ENCODE assay signal across 1 cellular context in the genomic region with DNA sequence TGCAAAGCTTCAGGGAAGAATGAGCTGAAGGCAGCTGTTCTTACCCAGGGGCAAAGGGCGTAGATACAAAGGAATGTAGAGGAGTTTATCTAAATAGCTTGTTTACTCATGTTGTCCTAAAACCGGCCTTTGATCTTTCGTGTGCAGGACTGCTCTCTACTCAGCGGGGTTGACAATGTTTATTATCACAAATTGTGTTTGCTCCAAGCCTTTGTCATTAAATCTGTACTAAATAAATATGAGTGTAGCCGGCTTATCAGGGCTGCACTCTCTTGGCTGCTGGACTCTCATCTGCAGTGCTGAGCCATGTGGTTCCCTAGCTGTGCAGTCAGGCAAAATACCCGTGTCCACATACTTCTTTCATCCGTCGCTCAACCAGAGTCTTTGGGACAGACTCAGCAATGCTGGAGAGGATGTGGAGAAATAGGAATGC.
TF ChIP-seq lines count a peak whose summit lies in the region.

No MANE protein-coding gene starts in this region.

TF ChIP-seq in HepG2, 621 proteins besides CTCF, POLR2A, EP300 and RAD21 (continued from another document and continues in another):
- TF ChIP-seq, protein P1, sequence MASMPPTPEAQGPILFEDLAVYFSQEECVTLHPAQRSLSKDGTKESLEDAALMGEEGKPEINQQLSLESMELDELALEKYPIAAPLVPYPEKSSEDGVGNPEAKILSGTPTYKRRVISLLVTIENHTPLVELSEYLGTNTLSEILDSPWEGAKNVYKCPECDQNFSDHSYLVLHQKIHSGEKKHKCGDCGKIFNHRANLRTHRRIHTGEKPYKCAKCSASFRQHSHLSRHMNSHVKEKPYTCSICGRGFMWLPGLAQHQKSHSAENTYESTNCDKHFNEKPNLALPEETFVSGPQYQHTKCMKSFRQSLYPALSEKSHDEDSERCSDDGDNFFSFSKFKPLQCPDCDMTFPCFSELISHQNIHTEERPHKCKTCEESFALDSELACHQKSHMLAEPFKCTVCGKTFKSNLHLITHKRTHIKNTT (CRISPR knock-in tag; IDR thresholded peaks at IDR 0.05) = no peak
- TF ChIP-seq FOXA3 (CRISPR knock-in tag; IDR thresholded peaks at IDR 0.05) = peak; percentile 96
- no peak for TF ChIP-seq KAT2B (IDR thresholded peaks at IDR 0.05; ENCODE audit: borderline replicate concordance, low read depth, low read length)
- peak; percentile 69 for TF ChIP-seq MAX (IDR thresholded peaks at IDR 0.05)
- peak; percentile 35; the same call in 1 of the 2 replicates for TF ChIP-seq ZNF205 (CRISPR knock-in tag; IDR thresholded peaks at IDR 0.05)
- 0 out of 2 replicates have a peak, but pooled peaks have one; percentile 25 for TF ChIP-seq RFXAP (CRISPR knock-in tag; IDR thresholded peaks at IDR 0.05; ENCODE audit: borderline replicate concordance)
- peak; percentile 39; the same call in 1 of the 2 replicates for TF ChIP-seq THAP11 (CRISPR knock-in tag; IDR thresholded peaks at IDR 0.05)
- TF ChIP-seq SNRNP70 (IDR thresholded peaks at IDR 0.05; ENCODE audit: low read depth, low read length) = no peak
- TF ChIP-seq ZNF274 (CRISPR knock-in tag; IDR thresholded peaks at IDR 0.05) = no peak
- peak; percentile 96 for TF ChIP-seq HMG20A (CRISPR knock-in tag; IDR thresholded peaks at IDR 0.05; ENCODE audit: borderline replicate concordance)
- no peak for TF ChIP-seq SALL2 (CRISPR knock-in tag; IDR thresholded peaks at IDR 0.05)
- TF ChIP-seq JUNB (CRISPR knock-in tag; IDR thresholded peaks at IDR 0.05; ENCODE audit: borderline replicate concordance) = peak; percentile 49; the same call in 1 of the 2 replicates
- TF ChIP-seq ZNF775 (CRISPR knock-in tag; IDR thresholded peaks at IDR 0.05; ENCODE audit: borderline replicate concordance) = no peak
- TF ChIP-seq ZBTB2 (CRISPR knock-in tag; IDR thresholded peaks at IDR 0.05; ENCODE audit: low read depth) = 0 out of 2 replicates have a peak, but pooled peaks have one; percentile 29
- peak; percentile 58; the same call in 1 of the 2 replicates for TF ChIP-seq HOXA3 (CRISPR knock-in tag; IDR thresholded peaks at IDR 0.05)
- TF ChIP-seq ZNF788 (CRISPR knock-in tag; IDR thresholded peaks at IDR 0.05; ENCODE audit: borderline replicate concordance) = peak; percentile 53; the same call in 1 of the 2 replicates
- no peak for TF ChIP-seq ZNF543 (CRISPR knock-in tag; IDR thresholded peaks at IDR 0.05)
- TF ChIP-seq ZFYVE20 (CRISPR knock-in tag; IDR thresholded peaks at IDR 0.05; ENCODE audit: borderline replicate concordance, low read depth) = no peak
- no peak; the same call in 1 of the 2 replicates for TF ChIP-seq ZNF746 (CRISPR knock-in tag; IDR thresholded peaks at IDR 0.05)
- TF ChIP-seq, protein P2, sequence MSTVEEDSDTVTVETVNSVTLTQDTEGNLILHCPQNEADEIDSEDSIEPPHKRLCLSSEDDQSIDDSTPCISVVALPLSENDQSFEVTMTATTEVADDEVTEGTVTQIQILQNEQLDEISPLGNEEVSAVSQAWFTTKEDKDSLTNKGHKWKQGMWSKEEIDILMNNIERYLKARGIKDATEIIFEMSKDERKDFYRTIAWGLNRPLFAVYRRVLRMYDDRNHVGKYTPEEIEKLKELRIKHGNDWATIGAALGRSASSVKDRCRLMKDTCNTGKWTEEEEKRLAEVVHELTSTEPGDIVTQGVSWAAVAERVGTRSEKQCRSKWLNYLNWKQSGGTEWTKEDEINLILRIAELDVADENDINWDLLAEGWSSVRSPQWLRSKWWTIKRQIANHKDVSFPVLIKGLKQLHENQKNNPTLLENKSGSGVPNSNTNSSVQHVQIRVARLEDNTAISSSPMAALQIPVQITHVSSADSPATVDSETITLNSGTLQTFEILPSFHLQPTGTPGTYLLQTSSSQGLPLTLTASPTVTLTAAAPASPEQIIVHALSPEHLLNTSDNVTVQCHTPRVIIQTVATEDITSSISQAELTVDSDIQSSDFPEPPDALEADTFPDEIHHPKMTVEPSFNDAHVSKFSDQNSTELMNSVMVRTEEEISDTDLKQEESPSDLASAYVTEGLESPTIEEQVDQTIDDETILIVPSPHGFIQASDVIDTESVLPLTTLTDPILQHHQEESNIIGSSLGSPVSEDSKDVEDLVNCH (CRISPR knock-in tag; IDR thresholded peaks at IDR 0.05) = no peak
- no peak for TF ChIP-seq MYNN (CRISPR knock-in tag; IDR thresholded peaks at IDR 0.05; ENCODE audit: low read depth)
- TF ChIP-seq ZNF552 (CRISPR knock-in tag; IDR thresholded peaks at IDR 0.05; ENCODE audit: borderline replicate concordance) = no peak
- peak; percentile 86 for TF ChIP-seq REPIN1 (CRISPR knock-in tag; IDR thresholded peaks at IDR 0.05; ENCODE audit: borderline replicate concordance, low read depth)
- TF ChIP-seq NFKB2 (CRISPR knock-in tag; IDR thresholded peaks at IDR 0.05; ENCODE audit: borderline replicate concordance) = no peak
- no peak for TF ChIP-seq HMGA1 (CRISPR knock-in tag; conservative IDR thresholded peaks at IDR 0.05)
- TF ChIP-seq ZNF557 (CRISPR knock-in tag; IDR thresholded peaks at IDR 0.05) = no peak
- no peak for TF ChIP-seq KLF6 (CRISPR knock-in tag; IDR thresholded peaks at IDR 0.05)
- TF ChIP-seq FOXJ3 (CRISPR knock-in tag; IDR thresholded peaks at IDR 0.05; ENCODE audit: borderline replicate concordance) = peak; percentile 94
- TF ChIP-seq ZNF768 (CRISPR knock-in tag; IDR thresholded peaks at IDR 0.05) = no peak
- TF ChIP-seq TCF7L2 (IDR thresholded peaks at IDR 0.05; ENCODE audit: low read depth, low read length) = peak; percentile 85
- no peak for TF ChIP-seq ARID2 (CRISPR knock-in tag; IDR thresholded peaks at IDR 0.05; ENCODE audit: borderline replicate concordance)
- no peak for TF ChIP-seq ZNF777 (CRISPR knock-in tag; IDR thresholded peaks at IDR 0.05)
- peak; percentile 96 for TF ChIP-seq HDAC2 (CRISPR knock-in tag; IDR thresholded peaks at IDR 0.05)
- no peak for TF ChIP-seq ZNF326 (CRISPR knock-in tag; IDR thresholded peaks at IDR 0.05; ENCODE audit: borderline replicate concordance)
- TF ChIP-seq CBFB (CRISPR knock-in tag; IDR thresholded peaks at IDR 0.05) = 0 out of 2 replicates have a peak, but pooled peaks have one; percentile 46
- TF ChIP-seq ZNF510 (CRISPR knock-in tag; IDR thresholded peaks at IDR 0.05; ENCODE audit: low read depth) = no peak
- peak; percentile 32; the same call in 1 of the 2 replicates for TF ChIP-seq MXD4 (CRISPR knock-in tag; IDR thresholded peaks at IDR 0.05)
- TF ChIP-seq, protein P3, sequence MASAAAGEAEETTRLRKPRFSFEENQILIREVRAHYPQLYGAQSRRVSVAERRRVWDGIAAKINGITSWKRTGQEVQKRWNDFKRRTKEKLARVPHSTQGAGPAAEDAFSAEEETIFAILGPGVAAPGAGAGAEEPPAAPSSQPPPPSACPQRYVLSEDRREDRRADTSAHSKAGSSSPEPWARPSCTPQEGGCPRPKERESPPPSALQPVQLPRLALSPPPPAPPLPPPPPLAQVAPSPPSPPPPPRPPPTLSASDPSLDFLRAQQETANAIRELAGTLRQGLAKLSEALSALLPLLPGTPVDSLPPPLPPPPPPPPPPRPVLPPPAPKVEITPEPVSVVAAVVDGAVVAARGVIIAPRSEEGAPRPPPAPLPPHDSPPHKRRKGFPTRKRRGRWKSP (CRISPR knock-in tag; IDR thresholded peaks at IDR 0.05) = 0 out of 2 replicates have a peak, but pooled peaks have one; percentile 32
- TF ChIP-seq, protein P4, sequence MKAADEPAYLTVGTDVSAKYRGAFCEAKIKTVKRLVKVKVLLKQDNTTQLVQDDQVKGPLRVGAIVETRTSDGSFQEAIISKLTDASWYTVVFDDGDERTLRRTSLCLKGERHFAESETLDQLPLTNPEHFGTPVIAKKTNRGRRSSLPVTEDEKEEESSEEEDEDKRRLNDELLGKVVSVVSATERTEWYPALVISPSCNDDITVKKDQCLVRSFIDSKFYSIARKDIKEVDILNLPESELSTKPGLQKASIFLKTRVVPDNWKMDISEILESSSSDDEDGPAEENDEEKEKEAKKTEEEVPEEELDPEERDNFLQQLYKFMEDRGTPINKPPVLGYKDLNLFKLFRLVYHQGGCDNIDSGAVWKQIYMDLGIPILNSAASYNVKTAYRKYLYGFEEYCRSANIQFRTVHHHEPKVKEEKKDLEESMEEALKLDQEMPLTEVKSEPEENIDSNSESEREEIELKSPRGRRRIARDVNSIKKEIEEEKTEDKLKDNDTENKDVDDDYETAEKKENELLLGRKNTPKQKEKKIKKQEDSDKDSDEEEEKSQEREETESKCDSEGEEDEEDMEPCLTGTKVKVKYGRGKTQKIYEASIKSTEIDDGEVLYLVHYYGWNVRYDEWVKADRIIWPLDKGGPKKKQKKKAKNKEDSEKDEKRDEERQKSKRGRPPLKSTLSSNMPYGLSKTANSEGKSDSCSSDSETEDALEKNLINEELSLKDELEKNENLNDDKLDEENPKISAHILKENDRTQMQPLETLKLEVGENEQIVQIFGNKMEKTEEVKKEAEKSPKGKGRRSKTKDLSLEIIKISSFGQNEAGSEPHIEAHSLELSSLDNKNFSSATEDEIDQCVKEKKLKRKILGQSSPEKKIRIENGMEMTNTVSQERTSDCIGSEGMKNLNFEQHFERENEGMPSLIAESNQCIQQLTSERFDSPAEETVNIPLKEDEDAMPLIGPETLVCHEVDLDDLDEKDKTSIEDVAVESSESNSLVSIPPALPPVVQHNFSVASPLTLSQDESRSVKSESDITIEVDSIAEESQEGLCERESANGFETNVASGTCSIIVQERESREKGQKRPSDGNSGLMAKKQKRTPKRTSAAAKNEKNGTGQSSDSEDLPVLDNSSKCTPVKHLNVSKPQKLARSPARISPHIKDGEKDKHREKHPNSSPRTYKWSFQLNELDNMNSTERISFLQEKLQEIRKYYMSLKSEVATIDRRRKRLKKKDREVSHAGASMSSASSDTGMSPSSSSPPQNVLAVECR (CRISPR knock-in tag; IDR thresholded peaks at IDR 0.05; ENCODE audit: borderline replicate concordance) = peak; percentile 40; the same call in 1 of the 2 replicates
- TF ChIP-seq THRA (CRISPR knock-in tag; IDR thresholded peaks at IDR 0.05; ENCODE audit: borderline replicate concordance) = peak; percentile 73; the same call in 1 of the 2 replicates
- TF ChIP-seq, protein P5, sequence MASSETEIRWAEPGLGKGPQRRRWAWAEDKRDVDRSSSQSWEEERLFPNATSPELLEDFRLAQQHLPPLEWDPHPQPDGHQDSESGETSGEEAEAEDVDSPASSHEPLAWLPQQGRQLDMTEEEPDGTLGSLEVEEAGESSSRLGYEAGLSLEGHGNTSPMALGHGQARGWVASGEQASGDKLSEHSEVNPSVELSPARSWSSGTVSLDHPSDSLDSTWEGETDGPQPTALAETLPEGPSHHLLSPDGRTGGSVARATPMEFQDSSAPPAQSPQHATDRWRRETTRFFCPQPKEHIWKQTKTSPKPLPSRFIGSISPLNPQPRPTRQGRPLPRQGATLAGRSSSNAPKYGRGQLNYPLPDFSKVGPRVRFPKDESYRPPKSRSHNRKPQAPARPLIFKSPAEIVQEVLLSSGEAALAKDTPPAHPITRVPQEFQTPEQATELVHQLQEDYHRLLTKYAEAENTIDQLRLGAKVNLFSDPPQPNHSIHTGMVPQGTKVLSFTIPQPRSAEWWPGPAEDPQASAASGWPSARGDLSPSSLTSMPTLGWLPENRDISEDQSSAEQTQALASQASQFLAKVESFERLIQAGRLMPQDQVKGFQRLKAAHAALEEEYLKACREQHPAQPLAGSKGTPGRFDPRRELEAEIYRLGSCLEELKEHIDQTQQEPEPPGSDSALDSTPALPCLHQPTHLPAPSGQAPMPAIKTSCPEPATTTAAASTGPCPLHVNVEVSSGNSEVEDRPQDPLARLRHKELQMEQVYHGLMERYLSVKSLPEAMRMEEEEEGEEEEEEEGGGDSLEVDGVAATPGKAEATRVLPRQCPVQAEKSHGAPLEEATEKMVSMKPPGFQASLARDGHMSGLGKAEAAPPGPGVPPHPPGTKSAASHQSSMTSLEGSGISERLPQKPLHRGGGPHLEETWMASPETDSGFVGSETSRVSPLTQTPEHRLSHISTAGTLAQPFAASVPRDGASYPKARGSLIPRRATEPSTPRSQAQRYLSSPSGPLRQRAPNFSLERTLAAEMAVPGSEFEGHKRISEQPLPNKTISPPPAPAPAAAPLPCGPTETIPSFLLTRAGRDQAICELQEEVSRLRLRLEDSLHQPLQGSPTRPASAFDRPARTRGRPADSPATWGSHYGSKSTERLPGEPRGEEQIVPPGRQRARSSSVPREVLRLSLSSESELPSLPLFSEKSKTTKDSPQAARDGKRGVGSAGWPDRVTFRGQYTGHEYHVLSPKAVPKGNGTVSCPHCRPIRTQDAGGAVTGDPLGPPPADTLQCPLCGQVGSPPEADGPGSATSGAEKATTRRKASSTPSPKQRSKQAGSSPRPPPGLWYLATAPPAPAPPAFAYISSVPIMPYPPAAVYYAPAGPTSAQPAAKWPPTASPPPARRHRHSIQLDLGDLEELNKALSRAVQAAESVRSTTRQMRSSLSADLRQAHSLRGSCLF (CRISPR knock-in tag; IDR thresholded peaks at IDR 0.05; ENCODE audit: borderline replicate concordance) = no peak
